ENCODE assay signal across 1 cellular context in genomic region chr11:68825603-68826002, GRCh38.
TF ChIP-seq lines count a peak whose summit lies in the region.

No MANE protein-coding gene starts in this region.

TF ChIP-seq in IMR-90, 13 proteins besides CTCF, POLR2A, EP300 and RAD21 (continued from another document):
- TF ChIP-seq, protein P1, sequence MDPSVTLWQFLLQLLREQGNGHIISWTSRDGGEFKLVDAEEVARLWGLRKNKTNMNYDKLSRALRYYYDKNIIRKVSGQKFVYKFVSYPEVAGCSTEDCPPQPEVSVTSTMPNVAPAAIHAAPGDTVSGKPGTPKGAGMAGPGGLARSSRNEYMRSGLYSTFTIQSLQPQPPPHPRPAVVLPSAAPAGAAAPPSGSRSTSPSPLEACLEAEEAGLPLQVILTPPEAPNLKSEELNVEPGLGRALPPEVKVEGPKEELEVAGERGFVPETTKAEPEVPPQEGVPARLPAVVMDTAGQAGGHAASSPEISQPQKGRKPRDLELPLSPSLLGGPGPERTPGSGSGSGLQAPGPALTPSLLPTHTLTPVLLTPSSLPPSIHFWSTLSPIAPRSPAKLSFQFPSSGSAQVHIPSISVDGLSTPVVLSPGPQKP (IDR thresholded peaks at IDR 0.05; ENCODE audit: borderline replicate concordance, low read depth, low read length) = no peak
- TF ChIP-seq BHLHE40 (IDR thresholded peaks at IDR 0.05; ENCODE audit: low read depth, low read length) (no peak), MAZ (IDR thresholded peaks at IDR 0.05; ENCODE audit: borderline replicate concordance, low read depth, low read length) (no peak), CEBPB (IDR thresholded peaks at IDR 0.05; ENCODE audit: low read depth, low read length) (no peak), NFE2L2 (IDR thresholded peaks at IDR 0.05; ENCODE audit: low read depth, low read length) (no peak), SMC3 (IDR thresholded peaks at IDR 0.05; ENCODE audit: low read depth, low read length) (no peak)
TF ChIP-seq in IMR-90: peak in this region for 0.
